ENCODE assay signal across 21 cellular contexts in genomic region chr18:1294229-1294628, GRCh38.
"Had no signal": no experiment of that assay in that cellular context is flagged by ENCODE, and none has a peak within 500 bp of the region (broad histone marks: within the 10 kb centered on the region; RNA-seq: fewer than 3 reads in every experiment).

No MANE protein-coding gene starts in this region.

- H3K4me1 ChIP-seq: SJSA1 had no signal

- H3K27ac ChIP-seq: SJSA1 had no signal

- H3K36me3 ChIP-seq: SJSA1 had no signal

- H3K4me3 ChIP-seq: SJSA1 had no signal

- FAIRE-seq: RCC 7860 had no signal

- H3K9me3 ChIP-seq: SJSA1 had no signal

- DNase-seq: activated CD4-positive, alpha-beta T cell treated with anti-CD3 and anti-CD28 coated beads for 4 hours; activated CD8-positive, alpha-beta memory T cell treated with anti-CD3 and anti-CD28 coated beads, Interleukin-2, amount 50 U/mL, for 4 hours; activated CD8-positive, alpha-beta T cell treated with anti-CD3 and anti-CD28 coated beads for 36 hours; activated gamma-delta T cell treated with Interleukin-2 at 50 U/mL for 16 hours; activated naive CD4-positive, alpha-beta T cell treated with anti-CD3 and anti-CD28 coated beads, Interleukin-2, amount 10 ng/mL, durations not matched to agents 7 days and 5 days; activated naive CD8-positive, alpha-beta T cell treated with anti-CD3 and anti-CD28 coated beads for 36 hours; activated T-cell treated with anti-CD3 and anti-CD28 coated beads, Interleukin-2, amount 50 U/mL, for 72 hours; caudate nucleus; NCI-H1092; NCI-H1417; NCI-H1694; NCI-H2029; NCI-H2107; NCI-H2171 treated with DMSO at 0.1 percent for 48 hours; NCI-H345; NCI-H510A treated with DMSO at 0.1 percent for 48 hours; SHP77 had no signal

- H3K27me3 ChIP-seq: SJSA1 had no signal

- ATAC-seq: activated CD4-positive, CD25-positive, alpha-beta regulatory T cell treated with anti-CD3 and anti-CD28 coated beads, Interleukin-2, amount 50 U/mL, for 24 hours; activated CD8-positive, alpha-beta T cell treated with anti-CD3 and anti-CD28 coated beads for 36 hours; activated T-cell treated with anti-CD3 and anti-CD28 coated beads, Interleukin-2, amount 50 U/mL, for 72 hours; SK-N-SH treated with all-trans-retinoic acid at 6 μM for 48 hours had no signal
